ENCODE assay signal across 1 cellular context in genomic region chr4:1086011-1086410, GRCh38.
TF ChIP-seq lines count a peak whose summit lies in the region.

No MANE protein-coding gene starts in this region.

TF ChIP-seq in IMR-90, 13 proteins besides CTCF, POLR2A, EP300 and RAD21 (continued from another document):
- TF ChIP-seq FOS (IDR thresholded peaks at IDR 0.05; ENCODE audit: low read depth, low read length): no peak
- no peak for TF ChIP-seq RCOR1 (IDR thresholded peaks at IDR 0.05; ENCODE audit: insufficient replicate concordance, low read length)
- TF ChIP-seq MXI1 (IDR thresholded peaks at IDR 0.05; ENCODE audit: borderline replicate concordance, low read depth, low read length): no peak
- no peak for TF ChIP-seq ELK1 (IDR thresholded peaks at IDR 0.05; ENCODE audit: borderline replicate concordance, low read depth, low read length)
- TF ChIP-seq NFE2L2 (IDR thresholded peaks at IDR 0.05; ENCODE audit: low read depth, low read length): no peak
